15 cellular contexts compared by ENCODE assay signal in the genomic region with DNA sequence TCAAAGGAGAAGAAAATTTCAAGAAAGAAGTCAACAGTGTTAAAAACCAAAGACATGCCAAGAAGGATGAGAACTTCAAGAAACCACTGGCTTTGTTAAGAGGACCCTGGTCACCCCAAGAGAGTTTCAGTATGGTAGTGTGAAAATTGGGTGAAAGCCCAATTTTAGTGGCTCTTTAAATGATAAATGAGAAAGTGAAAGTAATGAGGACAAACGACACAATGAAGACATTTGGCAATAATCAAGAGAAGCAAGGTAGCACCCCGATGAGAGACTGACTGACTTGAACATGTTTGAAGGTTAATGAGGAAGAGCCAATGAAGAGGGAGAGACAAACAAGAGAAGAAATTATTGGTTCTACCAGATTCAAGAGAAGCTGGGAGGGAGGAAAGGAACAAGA. TPM values are rescaled to one million over a fixed set of nuclear protein-coding genes. Genes with fewer than 3 reads are reported as not detected.
DNase-seq lines count a peak whose midpoint lies in the region; ATAC-seq and TF ChIP-seq lines count a peak whose summit lies in the region.
"Had no signal": no experiment of that assay in that cellular context is flagged by ENCODE, and none has a peak within 500 bp of the region (broad histone marks: within the 10 kb centered on the region; RNA-seq: fewer than 3 reads in every experiment).

No MANE protein-coding gene starts in this region.

- no peaks in the 10 kb centered on the region for H3K36me3 ChIP-seq in heart right ventricle
- H3K36me3 ChIP-seq: ascending aorta, tibial artery had no signal

- 0% methylated on average over 2 of the region's 2 CpGs for WGBS in heart right ventricle, 2 donors

- H3K27me3 ChIP-seq in heart right ventricle: no peaks in the 10 kb centered on the region
- H3K27me3 ChIP-seq: ascending aorta, tibial artery had no signal

- H3K27ac Mint-ChIP-seq in central memory CD8-positive, alpha-beta T cell (ENCODE audit: low read depth): no peak overlapping the region

- H3K4me1 Mint-ChIP-seq in central memory CD8-positive, alpha-beta T cell: no peaks in the 10 kb centered on the region

- intact Hi-C loops in heart right ventricle (cut with DNase I): loop anchor here in 7 of 10 donors (5.0 to 10.0 kb wide), 13 partner anchors 140 to 530 kb away; partner anchors contain the start of gene PRKACB (in 2 of the 7)

- H3K27me3 Mint-ChIP-seq in central memory CD8-positive, alpha-beta T cell: no peaks in the 10 kb centered on the region

- H3K36me3 Mint-ChIP-seq in central memory CD8-positive, alpha-beta T cell (ENCODE audit: insufficient read depth): peaks cover 1% of the 10 kb centered on the region

- H3K4me3 ChIP-seq in heart right ventricle: peak overlapping the region in 1 of 10 donors; percentile 16
- H3K4me3 ChIP-seq: ascending aorta, SK-N-MC, tibial artery had no signal

- H3K9me3 Mint-ChIP-seq in central memory CD8-positive, alpha-beta T cell: no peaks in the 10 kb centered on the region

- no peak overlapping the region for H3K4me3 Mint-ChIP-seq in central memory CD8-positive, alpha-beta T cell

- no peak for TF ChIP-seq CTCF in heart right ventricle (IDR thresholded peaks at IDR 0.05)

- H3K4me1 ChIP-seq in heart right ventricle: peaks cover 0 to 41% (median 6%) of the 10 kb centered on the region in 9 donors
- H3K4me1 ChIP-seq: ascending aorta had no signal

- ATAC-seq in GM18520 (IDR thresholded peaks at IDR 0.05; ENCODE audit: unreplicated experiment) (peak; percentile 33), HG03442 (IDR thresholded peaks at IDR 0.05; ENCODE audit: unreplicated experiment) (peak; percentile 39), heart right ventricle (no peak)
- ATAC-seq in central memory CD8-positive, alpha-beta T cell (replicated peaks; ENCODE audit: extremely low read depth, poor library complexity, severe bottlenecking): peak; percentile 50

- DNase-seq in AML-193 (lab: John Stamatoyannopoulos, UW): peak; percentile 17 to 27
- DNase-seq in central memory CD8-positive, alpha-beta T cell (ENCODE audit: low spot score in 2 of 2): no peak
- DNase-seq in GM19238 (ENCODE audit: insufficient read length, low spot score): no peak
- DNase-seq in Kasumi-1 (lab: John Stamatoyannopoulos, UW): no peak
- DNase-seq in activated CD4-positive, CD25-positive, alpha-beta regulatory T cell (lab: John Stamatoyannopoulos, UW): no peak
- no peak for DNase-seq in heart right ventricle
- DNase-seq: H7, NCI-H2171, tibial artery had no signal

- H3K9me3 ChIP-seq in heart right ventricle: peaks cover 0 to 5% (median 0%) of the 10 kb centered on the region in 11 donors
- H3K9me3 ChIP-seq: ascending aorta had no signal

- peak overlapping the region in 1 of 10 donors; percentile 81 for H3K27ac ChIP-seq in heart right ventricle
- H3K27ac ChIP-seq: ascending aorta, SK-N-MC, tibial artery had no signal

RNA-seq across cellular contexts. Expression of gene DNASE2B, which starts 36.9 kb away (rescaled TPM):
- total RNA-seq in heart right ventricle: under 1 TPM in 1 of 10 donors, not detected in 9; 0.20 TPM
- not detected for polyA plus RNA-seq in heart right ventricle
- total RNA-seq: ascending aorta, epithelial cell of proximal tubule, HT-29 had no signal

RNA-seq across cellular contexts. Expression of gene RPF1, which starts 43.9 kb away (rescaled TPM):
- 10 to 100 TPM; 28.0 to 38.9 (median 32.0) TPM for total RNA-seq in heart right ventricle
- 10 to 100 TPM; 17.9 to 45.8 TPM for polyA plus RNA-seq in heart right ventricle

Comparison
In these comparisons a context has a peak if more than half of its experiments do, and no peak if none do; other contexts are left out.
1. DNase-seq: peak in AML-193 (2 of 2); none in central memory CD8-positive, alpha-beta T cell (0 of 2), GM19238 (single experiment), Kasumi-1 (0 of 2), activated CD4-positive, CD25-positive, alpha-beta regulatory T cell (0 of 4) and heart right ventricle (0 of 2).
2. ATAC-seq: peak in GM18520 (single experiment), HG03442 (single experiment) and central memory CD8-positive, alpha-beta T cell (single experiment); none in heart right ventricle (0 of 8).